26 cellular contexts compared by ENCODE assay signal in the genomic region with DNA sequence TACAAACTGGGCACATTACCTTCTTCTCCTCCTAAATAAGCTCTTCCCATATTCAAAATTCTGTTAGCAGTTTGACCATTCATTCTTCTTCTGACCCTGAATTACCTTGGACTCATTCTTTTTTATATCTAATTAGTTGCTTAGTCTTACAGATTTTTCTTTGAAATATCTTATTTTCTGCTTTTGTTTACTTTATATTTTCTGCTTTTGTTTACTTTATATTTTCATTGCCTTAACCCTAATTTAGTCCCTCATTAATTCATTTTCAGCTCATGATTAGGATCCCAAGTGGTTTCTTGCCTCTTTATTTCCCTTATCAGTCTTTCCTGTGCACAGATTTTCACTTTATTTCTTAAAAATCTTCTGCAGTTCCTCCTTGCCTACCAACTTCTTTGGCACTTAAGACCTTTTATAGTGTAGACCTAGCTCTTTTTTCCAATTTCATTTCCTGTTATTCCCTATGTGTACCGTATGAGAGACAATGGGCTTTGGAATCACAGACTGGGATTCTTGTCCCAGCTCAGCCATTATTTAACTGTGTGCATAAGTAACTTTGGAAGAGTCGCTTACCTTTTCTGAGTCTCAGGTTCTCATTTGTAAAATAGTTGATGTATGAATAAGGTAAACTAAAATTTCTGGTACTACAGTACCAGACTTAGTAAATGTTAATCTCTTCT.
"Had no signal": no experiment of that assay in that cellular context is flagged by ENCODE, and none has a peak within 500 bp of the region (broad histone marks: within the 10 kb centered on the region; RNA-seq: fewer than 3 reads in every experiment).

No MANE protein-coding gene starts in this region.

- H3K27me3 ChIP-seq: pancreas, spleen, tibial nerve, uterus had no signal

- FAIRE-seq: islet of Langerhans, kidney, pancreas, small intestine had no signal

- DNase-seq: hippocampal formation; immature natural killer cell; kidney; left ventricle myocardium inferior; midbrain; naive thymus-derived CD8-positive, alpha-beta T cell; nucleus accumbens; pancreas; retina; right cardiac atrium; small intestine; spleen; stimulated activated CD4-positive, alpha-beta T cell treated with anti-CD3 and anti-CD28 coated beads, Interleukin-4, amount 100 ng/mL, for 24 hours; stimulated activated naive CD4-positive, alpha-beta T cell; substantia nigra; uterus had no signal

- H3K36me3 ChIP-seq: left ventricle myocardium inferior, pancreas, uterus had no signal

- H3K27ac Mint-ChIP-seq: memory B cell; nephron; stimulated activated effector memory CD8-positive, alpha-beta T cell treated with anti-CD3 and anti-CD28 coated beads, Interleukin-12 subunit alpha, Interleukin-12 subunit beta, amount 100 ng/mL, for 72 hours; stimulated activated naive CD8-positive, alpha-beta T cell treated with anti-CD3 and anti-CD28 coated beads, Interleukin-15, Interleukin-2, amounts not matched to agents 100 ng/mL and 50 ng/mL, for 24 hours; type B pancreatic cell had no signal

- ATAC-seq: naive thymus-derived CD8-positive, alpha-beta T cell; pancreas; right cardiac atrium; sciatic nerve; stimulated activated effector memory CD8-positive, alpha-beta T cell treated with anti-CD3 and anti-CD28 coated beads, Interleukin-12 subunit alpha, Interleukin-12 subunit beta, amount 100 ng/mL, for 72 hours had no signal

- H3K4me3 ChIP-seq: left ventricle myocardium inferior, lung, pancreas, spleen, tibial nerve, uterus had no signal

- H3K27me3 Mint-ChIP-seq: memory B cell; naive thymus-derived CD8-positive, alpha-beta T cell; stimulated activated naive CD8-positive, alpha-beta T cell treated with anti-CD3 and anti-CD28 coated beads, Interleukin-15, Interleukin-2, amounts not matched to agents 100 ng/mL and 50 ng/mL, for 24 hours; type B pancreatic cell had no signal

- H3K9me3 Mint-ChIP-seq: immature natural killer cell; naive thymus-derived CD8-positive, alpha-beta T cell; nephron; neural crest cell; stimulated activated effector memory CD8-positive, alpha-beta T cell treated with anti-CD3 and anti-CD28 coated beads, Interleukin-12 subunit alpha, Interleukin-12 subunit beta, amount 100 ng/mL, for 72 hours; stimulated activated naive CD8-positive, alpha-beta T cell treated with anti-CD3 and anti-CD28 coated beads, Interleukin-15, Interleukin-2, amounts not matched to agents 100 ng/mL and 50 ng/mL, for 24 hours; type B pancreatic cell had no signal

- H3K4me3 Mint-ChIP-seq: immature natural killer cell; memory B cell; naive thymus-derived CD8-positive, alpha-beta T cell; nephron; neural crest cell; stimulated activated effector memory CD8-positive, alpha-beta T cell treated with anti-CD3 and anti-CD28 coated beads, Interleukin-12 subunit alpha, Interleukin-12 subunit beta, amount 100 ng/mL, for 72 hours; stimulated activated naive CD8-positive, alpha-beta T cell treated with anti-CD3 and anti-CD28 coated beads, Interleukin-15, Interleukin-2, amounts not matched to agents 100 ng/mL and 50 ng/mL, for 24 hours; type B pancreatic cell had no signal

- H3K27ac ChIP-seq: left ventricle myocardium inferior, pancreas, spleen, tibial nerve, uterus had no signal

- H3K9me3 ChIP-seq: left ventricle myocardium inferior, pancreas, spleen, tibial nerve, uterus had no signal
